1 cellular context compared by ENCODE assay signal in genomic region chr11:121431820-121432526, GRCh38.
TF ChIP-seq lines count a peak whose summit lies in the region.

No MANE protein-coding gene starts in this region.

TF ChIP-seq in GM23338, 12 proteins besides CTCF, POLR2A, EP300 and RAD21 (continued from another document):
- TF ChIP-seq REST (IDR thresholded peaks at IDR 0.05; ENCODE audit: unreplicated experiment) (no peak), JUNB (IDR thresholded peaks at IDR 0.05; ENCODE audit: unreplicated experiment) (no peak)
